ENCODE assay signal across 1 cellular context in genomic region chr13:112713517-112714253, GRCh38.
TF ChIP-seq lines count a peak whose summit lies in the region.

No MANE protein-coding gene starts in this region.

TF ChIP-seq in SK-N-SH, 30 proteins besides CTCF, POLR2A, EP300 and RAD21 (continued from another document):
- no peak for TF ChIP-seq IRF3 (IDR thresholded peaks at IDR 0.05; ENCODE audit: low read depth, low read length)
- TF ChIP-seq CHD2 (IDR thresholded peaks at IDR 0.05; ENCODE audit: low read length, partially characterized antibody), result peak; percentile 27
- peak; percentile 35 for TF ChIP-seq PBX3 (IDR thresholded peaks at IDR 0.05)
- no peak for TF ChIP-seq NFIC (IDR thresholded peaks at IDR 0.05; ENCODE audit: borderline replicate concordance)
- peak; percentile 84 for TF ChIP-seq RCOR1 (IDR thresholded peaks at IDR 0.05; ENCODE audit: low read length)
- no peak for TF ChIP-seq GABPA (IDR thresholded peaks at IDR 0.05; ENCODE audit: low read depth)
- peak; percentile 45; the same call in 1 of the 2 replicates for TF ChIP-seq TCF12 (IDR thresholded peaks at IDR 0.05)
